Comparison of ENCODE assay signal across 20 cellular contexts in the genomic region with DNA sequence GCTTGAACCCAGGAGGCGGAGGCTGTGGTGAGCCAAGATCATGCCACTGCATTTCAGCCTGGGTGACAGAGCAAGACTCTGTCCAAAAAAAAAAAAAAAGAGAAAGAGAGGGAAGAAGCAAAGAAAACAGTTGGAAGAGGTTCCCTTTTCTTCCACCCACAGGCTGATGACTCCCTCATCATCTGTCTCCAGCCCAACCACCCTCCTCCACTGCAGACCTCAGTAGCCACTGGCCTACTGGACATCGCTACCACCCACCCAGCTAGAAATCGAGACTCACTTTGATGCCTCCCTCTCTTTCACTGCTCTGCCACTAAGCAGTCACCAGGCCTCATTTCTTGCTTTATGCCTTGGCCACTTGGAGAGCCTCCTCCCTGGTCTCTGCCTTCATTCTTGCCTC.
DNase-seq lines count a peak whose midpoint lies in the region; ATAC-seq and TF ChIP-seq lines count a peak whose summit lies in the region.
"Had no signal": no experiment of that assay in that cellular context is flagged by ENCODE, and none has a peak within 500 bp of the region (broad histone marks: within the 10 kb centered on the region; RNA-seq: fewer than 3 reads in every experiment).

No MANE protein-coding gene starts in this region.

- no peak for TF ChIP-seq EP300 in upper lobe of left lung (IDR thresholded peaks at IDR 0.05)

- H3K27me3 ChIP-seq in heart left ventricle: no peaks in the 10 kb centered on the region
- no peaks in the 10 kb centered on the region for H3K27me3 ChIP-seq in right cardiac atrium (ENCODE audit: control insufficient read depth, insufficient read depth)
- no peaks in the 10 kb centered on the region for H3K27me3 ChIP-seq in right lobe of liver
- no peaks in the 10 kb centered on the region for H3K27me3 ChIP-seq in upper lobe of left lung

- H3K27ac ChIP-seq in heart left ventricle (peak overlapping the region in 2 of 12 donors; percentile 13 to 31), right cardiac atrium (ENCODE audit: low read length) (no peak overlapping the region), right lobe of liver (peak overlapping the region in 1 of 3 donors; percentile 8), upper lobe of left lung (peak overlapping the region in 3 of 4 donors; percentile 7 to 48 (median 30))

- H3K4me1 ChIP-seq in heart left ventricle: peaks cover 0 to 41% (median 9%) of the 10 kb centered on the region in 12 donors
- peaks cover 5% of the 10 kb centered on the region for H3K4me1 ChIP-seq in right cardiac atrium (ENCODE audit: control insufficient read depth, insufficient read depth, low read length)
- no peaks in the 10 kb centered on the region for H3K4me1 ChIP-seq in right lobe of liver
- H3K4me1 ChIP-seq in upper lobe of left lung: peaks cover 9 to 20% (median 18%) of the 10 kb centered on the region in 4 donors

- no peak overlapping the region for H3K4me3 ChIP-seq in heart left ventricle
- H3K4me3 ChIP-seq in right cardiac atrium (ENCODE audit: low read length): no peak overlapping the region
- no peak overlapping the region for H3K4me3 ChIP-seq in right lobe of liver
- H3K4me3 ChIP-seq in upper lobe of left lung: no peak overlapping the region

- TF ChIP-seq POLR2A in heart left ventricle (IDR thresholded peaks at IDR 0.05) (no peak), right lobe of liver (IDR thresholded peaks at IDR 0.05) (no peak), upper lobe of left lung (IDR thresholded peaks at IDR 0.05) (no peak)

- intact Hi-C loops in heart left ventricle (cut with DNase I): no loop called here
- intact Hi-C loops in right cardiac atrium (cut with DNase I): no loop called here
- intact Hi-C loops in right lobe of liver (cut with DNase I): no loop called here

- peak overlapping the region; percentile 21 for H3K27ac Mint-ChIP-seq in T-helper 17 cell
- H3K27ac Mint-ChIP-seq in stimulated activated naive CD8-positive, alpha-beta T cell treated with anti-CD3 and anti-CD28 coated beads, Interleukin-15, amount 100 ng/mL, for 72 hours: no peak overlapping the region
- H3K27ac Mint-ChIP-seq: activated CD4-positive, alpha-beta T cell treated with anti-CD3 and anti-CD28 coated beads, Interleukin-2, amount 10 ng/mL, durations not matched to agents 7 days and 5 days; effector memory CD8-positive, alpha-beta T cell; IgD-negative memory B cell; natural killer cell; stimulated activated effector memory CD8-positive, alpha-beta T cell treated with anti-CD3 and anti-CD28 coated beads, Interleukin-12 subunit alpha, Interleukin-12 subunit beta, amount 100 ng/mL, for 72 hours had no signal

- peaks cover 6% of the 10 kb centered on the region for H3K36me3 Mint-ChIP-seq in T-helper 17 cell (ENCODE audit: low read depth)
- H3K36me3 Mint-ChIP-seq: natural killer cell had no signal

- H3K4me1 Mint-ChIP-seq in T-helper 17 cell: peaks cover 10% of the 10 kb centered on the region
- peaks cover 13% of the 10 kb centered on the region for H3K4me1 Mint-ChIP-seq in stimulated activated naive CD8-positive, alpha-beta T cell treated with anti-CD3 and anti-CD28 coated beads, Interleukin-15, amount 100 ng/mL, for 72 hours
- H3K4me1 Mint-ChIP-seq: natural killer cell; stimulated activated effector memory CD8-positive, alpha-beta T cell treated with anti-CD3 and anti-CD28 coated beads, Interleukin-12 subunit alpha, Interleukin-12 subunit beta, amount 100 ng/mL, for 72 hours had no signal

- WGBS in heart left ventricle, 4 donors: 84 to 91% (median 89%) methylated on average over 3 of the region's 3 CpGs
- 85% methylated on average over 3 of the region's 3 CpGs for WGBS in right cardiac atrium
- 89% methylated on average over 3 of the region's 3 CpGs for WGBS in right lobe of liver (ENCODE audit: insufficient coverage, low coverage, low lambda C conversion rate, missing lambda C conversion rate)
- WGBS in upper lobe of left lung, 2 donors: 78 to 81% methylated on average over 3 of the region's 3 CpGs

- no peak for DNase-seq in heart left ventricle
- no peak for DNase-seq in right cardiac atrium
- no peak for DNase-seq in T-helper 17 cell
- DNase-seq in right lobe of liver: no peak
- DNase-seq in upper lobe of left lung: peak in 1 of 2 donors; percentile 41
- DNase-seq in stimulated activated naive CD4-positive, alpha-beta T cell treated with Interleukin-2 at 50 U/mL for 16 hours (lab: John Stamatoyannopoulos, UW): no peak
- DNase-seq in stimulated activated naive CD8-positive, alpha-beta T cell treated with anti-CD3 and anti-CD28 coated beads, Interleukin-15, amount 100 ng/mL, for 72 hours: no peak
- DNase-seq: activated CD4-positive, alpha-beta T cell treated with anti-CD3 and anti-CD28 coated beads, Interleukin-2, amount 10 ng/mL, durations not matched to agents 7 days and 5 days; activated CD8-positive, alpha-beta memory T cell treated with anti-CD3 and anti-CD28 coated beads, Interleukin-2, amount 50 U/mL, for 48 hours; CD4-positive, CD25-positive, alpha-beta regulatory T cell; effector memory CD8-positive, alpha-beta T cell; HFFc6; natural killer cell; NCI-H1048; NCI-H510A treated with DMSO at 0.1 percent for 48 hours; PC-3; T-helper 9 cell had no signal

- H3K27me3 Mint-ChIP-seq in T-helper 17 cell: no peaks in the 10 kb centered on the region
- H3K27me3 Mint-ChIP-seq in stimulated activated naive CD8-positive, alpha-beta T cell treated with anti-CD3 and anti-CD28 coated beads, Interleukin-15, amount 100 ng/mL, for 72 hours: no peaks in the 10 kb centered on the region
- H3K27me3 Mint-ChIP-seq: activated CD4-positive, alpha-beta T cell treated with anti-CD3 and anti-CD28 coated beads, Interleukin-2, amount 10 ng/mL, durations not matched to agents 7 days and 5 days; CD4-positive, CD25-positive, alpha-beta regulatory T cell; IgD-negative memory B cell had no signal

- H3K36me3 ChIP-seq in heart left ventricle (peaks cover 0 to 96% (median 74%) of the 10 kb centered on the region in 9 donors), right lobe of liver (peaks cover 11 to 94% (median 68%) of the 10 kb centered on the region in 4 donors), upper lobe of left lung (peaks cover 26 to 65% (median 53%) of the 10 kb centered on the region in 4 donors)

- H3K4me3 Mint-ChIP-seq in T-helper 17 cell: no peak overlapping the region
- no peak overlapping the region for H3K4me3 Mint-ChIP-seq in stimulated activated naive CD8-positive, alpha-beta T cell treated with anti-CD3 and anti-CD28 coated beads, Interleukin-15, amount 100 ng/mL, for 72 hours
- H3K4me3 Mint-ChIP-seq: activated CD4-positive, alpha-beta T cell treated with anti-CD3 and anti-CD28 coated beads, Interleukin-2, amount 10 ng/mL, durations not matched to agents 7 days and 5 days; CD4-positive, CD25-positive, alpha-beta regulatory T cell; effector memory CD8-positive, alpha-beta T cell; HFFc6; natural killer cell; stimulated activated effector memory CD8-positive, alpha-beta T cell treated with anti-CD3 and anti-CD28 coated beads, Interleukin-12 subunit alpha, Interleukin-12 subunit beta, amount 100 ng/mL, for 72 hours had no signal

- H3K9me3 ChIP-seq in heart left ventricle (no peaks in the 10 kb centered on the region), right cardiac atrium (ENCODE audit: control insufficient read depth, low read length) (no peaks in the 10 kb centered on the region), T-helper 17 cell (ENCODE audit: control insufficient read depth, low read length, poor library complexity, severe bottlenecking) (no peaks in the 10 kb centered on the region), right lobe of liver (no peaks in the 10 kb centered on the region), upper lobe of left lung (no peaks in the 10 kb centered on the region)

- TF ChIP-seq CTCF in heart left ventricle (IDR thresholded peaks at IDR 0.05) (no peak), right lobe of liver (IDR thresholded peaks at IDR 0.05) (no peak), upper lobe of left lung (IDR thresholded peaks at IDR 0.05) (no peak)

- H3K9me3 Mint-ChIP-seq in stimulated activated naive CD8-positive, alpha-beta T cell treated with anti-CD3 and anti-CD28 coated beads, Interleukin-15, amount 100 ng/mL, for 72 hours: no peaks in the 10 kb centered on the region
- H3K9me3 Mint-ChIP-seq: activated CD4-positive, alpha-beta T cell treated with anti-CD3 and anti-CD28 coated beads, Interleukin-2, amount 10 ng/mL, durations not matched to agents 7 days and 5 days; CD4-positive, CD25-positive, alpha-beta regulatory T cell; effector memory CD8-positive, alpha-beta T cell; HFFc6; IgD-negative memory B cell; natural killer cell; stimulated activated effector memory CD8-positive, alpha-beta T cell treated with anti-CD3 and anti-CD28 coated beads, Interleukin-12 subunit alpha, Interleukin-12 subunit beta, amount 100 ng/mL, for 72 hours had no signal

- ATAC-seq in heart left ventricle (peak; percentile 27 to 60 (median 40)), right cardiac atrium (no peak), T-helper 17 cell (no peak), right lobe of liver (peak; percentile 24 to 43 (median 34)), upper lobe of left lung (ENCODE audit: low FRiP score in 2 of 2) (peak; percentile 44 to 74), HG03196 (IDR thresholded peaks at IDR 0.05; ENCODE audit: unreplicated experiment) (no peak)
- no peak for ATAC-seq in stimulated activated naive CD8-positive, alpha-beta T cell treated with anti-CD3 and anti-CD28 coated beads, Interleukin-15, amount 100 ng/mL, for 72 hours
- ATAC-seq: effector memory CD8-positive, alpha-beta T cell; natural killer cell; PC-3; stimulated activated effector memory CD8-positive, alpha-beta T cell treated with anti-CD3 and anti-CD28 coated beads, Interleukin-12 subunit alpha, Interleukin-12 subunit beta, amount 100 ng/mL, for 72 hours had no signal

Comparison
In these comparisons a context has a peak if more than half of its experiments do, and no peak if none do; other contexts are left out.
1. ATAC-seq: peak in heart left ventricle (4 of 4), right lobe of liver (4 of 4) and upper lobe of left lung (2 of 2); none in right cardiac atrium (0 of 2), T-helper 17 cell (single experiment), stimulated activated naive CD8-positive, alpha-beta T cell treated with anti-CD3 and anti-CD28 coated beads, Interleukin-15, amount 100 ng/mL, for 72 hours (single experiment) and HG03196 (single experiment).